In genomic region chr21:44526096-44526997, GRCh38 we compare ENCODE assay signal across 22 cellular contexts. TPM values are rescaled to one million over a fixed set of nuclear protein-coding genes. Genes with fewer than 3 reads are reported as not detected.
"Had no signal": no experiment of that assay in that cellular context is flagged by ENCODE, and none has a peak within 500 bp of the region (broad histone marks: within the 10 kb centered on the region; RNA-seq: fewer than 3 reads in every experiment).

No MANE protein-coding gene starts in this region.

- H3K4me3 ChIP-seq: esophagus muscularis mucosa, hepatocyte, neural progenitor cell, ovary, upper lobe of left lung had no signal

- H2AFZ ChIP-seq: hepatocyte, neural progenitor cell had no signal

- ATAC-seq: stimulated activated naive CD8-positive, alpha-beta T cell treated with anti-CD3 and anti-CD28 coated beads, Interleukin-15, amount 100 ng/mL, for 72 hours had no signal

- DNase-seq: activated CD4-positive, alpha-beta T cell treated with anti-CD3 and anti-CD28 coated beads, Interleukin-2, amount 50 U/mL, for 1 hour; activated CD8-positive, alpha-beta memory T cell treated with anti-CD3 and anti-CD28 coated beads for 24 hours; activated CD8-positive, alpha-beta memory T cell treated with anti-CD3 and anti-CD28 coated beads, Interleukin-2, amount 50 U/mL, for 48 hours; activated effector memory CD4-positive, alpha-beta T cell treated with Interleukin-2 at 50 U/mL for 16 hours; activated naive CD4-positive, alpha-beta T cell treated with anti-CD3 and anti-CD28 coated beads, Interleukin-2, amount 50 U/mL, for 16 hours; activated T-cell treated with anti-CD3 and anti-CD28 coated beads, Interleukin-2, amount 50 U/mL, for 48 hours; brain microvascular endothelial cell; effector memory CD4-positive, alpha-beta T cell; SK-N-SH; stimulated activated CD4-positive, alpha-beta T cell treated with anti-CD3 and anti-CD28 coated beads, Interleukin-12 subunit alpha, Interleukin-12 subunit beta, amount 100 ng/mL, for 4 hours; stimulated activated CD4-positive, alpha-beta T cell treated with anti-CD3 and anti-CD28 coated beads, Interleukin-2, amount 100 ng/mL, for 24 hours; stimulated activated naive CD8-positive, alpha-beta T cell treated with anti-CD3 and anti-CD28 coated beads, Interleukin-15, amount 100 ng/mL, for 72 hours had no signal

- H3K27me3 ChIP-seq: brain microvascular endothelial cell, hepatocyte, neural progenitor cell, ovary, upper lobe of left lung had no signal

- FAIRE-seq: endothelial cell of umbilical vein, islet of Langerhans had no signal

- H3K79me2 ChIP-seq: hepatocyte had no signal

- H3K4me2 ChIP-seq: hepatocyte, neural progenitor cell, SK-N-SH had no signal

- H3K9ac ChIP-seq: neural progenitor cell, SK-N-SH had no signal

- H3K27ac ChIP-seq: brain microvascular endothelial cell, esophagus muscularis mucosa, hepatocyte, neural progenitor cell, ovary, upper lobe of left lung had no signal

- H3K4me1 ChIP-seq: esophagus muscularis mucosa, neural progenitor cell, upper lobe of left lung had no signal

- H3K36me3 ChIP-seq: brain microvascular endothelial cell, esophagus muscularis mucosa, neural progenitor cell, ovary, upper lobe of left lung had no signal

- H3K9me3 ChIP-seq: esophagus muscularis mucosa, ovary, SK-N-SH, upper lobe of left lung had no signal

RNA-seq across cellular contexts. Expression of gene KRTAP10-1, which starts 13.6 kb away (rescaled TPM):
- total RNA-seq: aorta, endothelial cell of umbilical vein, esophagus muscularis mucosa, hepatocyte, mononuclear cell, ovary, temporal lobe, upper lobe of left lung had no signal
- polyA plus RNA-seq: aorta, endothelial cell of umbilical vein, hepatocyte, ovary, SK-N-SH had no signal

RNA-seq across cellular contexts. Expression of gene KRTAP10-2, which starts 25.0 kb away (rescaled TPM):
- total RNA-seq: aorta, endothelial cell of umbilical vein, esophagus muscularis mucosa, hepatocyte, mononuclear cell, ovary, temporal lobe, upper lobe of left lung had no signal
- polyA plus RNA-seq: aorta, endothelial cell of umbilical vein, hepatocyte, ovary, SK-N-SH had no signal

RNA-seq across cellular contexts. Expression of gene KRTAP10-3, which starts 32.2 kb away (rescaled TPM):
- total RNA-seq: aorta, endothelial cell of umbilical vein, esophagus muscularis mucosa, hepatocyte, mononuclear cell, ovary, temporal lobe, upper lobe of left lung had no signal
- polyA plus RNA-seq: aorta, endothelial cell of umbilical vein, hepatocyte, ovary, SK-N-SH had no signal

RNA-seq across cellular contexts. Expression of gene KRTAP10-4, which starts 47.2 kb away (rescaled TPM):
- total RNA-seq: aorta, endothelial cell of umbilical vein, esophagus muscularis mucosa, hepatocyte, mononuclear cell, ovary, temporal lobe, upper lobe of left lung had no signal
- polyA plus RNA-seq: aorta, endothelial cell of umbilical vein, hepatocyte, ovary, SK-N-SH had no signal

RNA-seq across cellular contexts. Expression of gene KRTAP10-5, which starts 54.1 kb away (rescaled TPM):
- total RNA-seq: aorta, endothelial cell of umbilical vein, esophagus muscularis mucosa, hepatocyte, mononuclear cell, ovary, temporal lobe, upper lobe of left lung had no signal
- polyA plus RNA-seq: aorta, endothelial cell of umbilical vein, hepatocyte, ovary, SK-N-SH had no signal
